ENCODE assay signal across 21 cellular contexts in the genomic region with DNA sequence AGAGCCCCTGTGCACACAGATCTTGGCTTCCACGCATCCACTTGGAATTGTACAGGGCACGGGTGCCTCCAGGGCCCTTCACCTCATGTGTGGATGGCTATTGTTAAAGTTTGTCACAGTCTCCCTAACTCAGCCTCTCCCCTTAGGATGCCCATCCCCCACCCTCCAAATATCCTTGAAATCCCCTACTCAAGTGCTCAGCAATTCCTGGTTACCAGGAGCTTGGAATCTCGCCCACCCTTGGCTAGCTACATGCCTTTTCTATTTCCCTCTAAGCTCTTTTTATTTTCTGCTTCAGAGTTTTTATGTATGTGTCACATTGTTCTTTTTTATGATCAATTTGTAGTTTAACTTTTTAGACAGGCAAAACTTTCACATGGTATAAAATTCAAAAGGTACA. TPM values are rescaled to one million over a fixed set of nuclear protein-coding genes. Genes with fewer than 3 reads are reported as not detected.
DNase-seq lines count a peak whose midpoint lies in the region; ATAC-seq, FAIRE-seq and TF ChIP-seq lines count a peak whose summit lies in the region.
"Had no signal": no experiment of that assay in that cellular context is flagged by ENCODE, and none has a peak within 500 bp of the region (broad histone marks: within the 10 kb centered on the region; RNA-seq: fewer than 3 reads in every experiment).

No MANE protein-coding gene starts in this region.

- H3K14ac ChIP-seq in H1 (ENCODE audit: insufficient read length): no peak overlapping the region

- no peaks in the 10 kb centered on the region for H3K79me2 ChIP-seq in H1 (ENCODE audit: control insufficient read depth in 1 of 2, insufficient read depth in 2 of 2, low read length in 2 of 2)

- no peak overlapping the region for H2BK12ac ChIP-seq in H1 (ENCODE audit: low read depth, low read length)

- no peak for TF ChIP-seq EP300 in H1 (IDR thresholded peaks at IDR 0.05; ENCODE audit: borderline replicate concordance in 1 of 2, low read depth in 2 of 2, low read length in 2 of 2)

- DNase-seq in right cardiac atrium (peak in 2 of 3 donors; percentile 23 to 69), left ventricle myocardium inferior (no peak), H1 (ENCODE audit: low read depth in 1 of 2, low spot score in 2 of 2) (no peak), iPS-NIHi7 (ENCODE audit: extremely low spot score) (no peak)
- DNase-seq: CD8-positive, alpha-beta T cell; COR-L47; DMS153; DND-41; GDM1; H9 had no signal

- no peaks in the 10 kb centered on the region for H3K27me3 ChIP-seq in right cardiac atrium (ENCODE audit: control insufficient read depth, insufficient read depth)
- no peaks in the 10 kb centered on the region for H3K27me3 ChIP-seq in left ventricle myocardium inferior (ENCODE audit: low read depth)
- H3K27me3 ChIP-seq in H1 (replicated peaks in 1 of 4; ENCODE audit: control insufficient read depth in 3 of 4, extremely low read depth in 1 of 4, insufficient read depth in 3 of 4, low read length in 3 of 4): no peaks in the 10 kb centered on the region
- H3K27me3 ChIP-seq in neuron (ENCODE audit: insufficient read depth, low read length): no peaks in the 10 kb centered on the region

- H3K79me1 ChIP-seq in H1 (ENCODE audit: low read depth, low read length): no peaks in the 10 kb centered on the region

- FAIRE-seq in H1 (lab: Jason Lieb, UNC): no peak
- FAIRE-seq: D721Med, GM12892, GM19239 had no signal

- H3K4me1 ChIP-seq in right cardiac atrium (ENCODE audit: control insufficient read depth, insufficient read depth, low read length): no peaks in the 10 kb centered on the region
- H3K4me1 ChIP-seq in left ventricle myocardium inferior: no peaks in the 10 kb centered on the region
- peaks cover 0 to 3% (median 1%) of the 10 kb centered on the region in 4 experiments; a peak in 1 of 7 replicates for H3K4me1 ChIP-seq in H1 (replicated peaks in 1 of 4; ENCODE audit: control insufficient read depth in 3 of 4, insufficient read depth in 4 of 4, low read length in 3 of 4)
- H3K4me1 ChIP-seq in neuron (ENCODE audit: insufficient read depth, low read length): peaks cover 9% of the 10 kb centered on the region

- no peak overlapping the region for H3K9ac ChIP-seq in H1 (replicated peaks in 1 of 4; ENCODE audit: extremely low read depth in 1 of 4, low read depth in 3 of 4, low read length in 3 of 4)

- H3K18ac ChIP-seq in H1 (ENCODE audit: extremely low read depth, low read length): no peak overlapping the region

- peak overlapping the region; percentile 43; the same call in 1 of the 2 replicates for H2AFZ ChIP-seq in H1 (ENCODE audit: low read length)
- peak overlapping the region; percentile 18 for H2AFZ ChIP-seq in neuron (ENCODE audit: low read depth, low read length)

- no peak overlapping the region for H4K5ac ChIP-seq in H1 (ENCODE audit: insufficient read length, low read depth, low read length)

- H3K4me3 ChIP-seq in right cardiac atrium (ENCODE audit: low read length) (no peak overlapping the region), left ventricle myocardium inferior (no peak overlapping the region), H1 (ENCODE audit: extremely low read depth in 1 of 4, insufficient read depth in 2 of 4, low read depth in 3 of 4, low read length in 4 of 4) (no peak overlapping the region), neuron (ENCODE audit: low read length) (no peak overlapping the region)

- H3K27ac ChIP-seq in right cardiac atrium (ENCODE audit: low read length): no peak overlapping the region
- H3K27ac ChIP-seq in left ventricle myocardium inferior (replicated peaks): no peak overlapping the region
- H3K27ac ChIP-seq in H1 (ENCODE audit: low read depth, low read length): no peak overlapping the region
- H3K27ac ChIP-seq: 22Rv1 had no signal

- H4K91ac ChIP-seq in H1 (replicated peaks; ENCODE audit: insufficient read length, low read length): no peak overlapping the region

- ATAC-seq in right cardiac atrium: no peak
- no peak for ATAC-seq in GM19463 (IDR thresholded peaks at IDR 0.05; ENCODE audit: unreplicated experiment)
- no peak for ATAC-seq in HG02798 (IDR thresholded peaks at IDR 0.05; ENCODE audit: poor library complexity, unreplicated experiment)
- ATAC-seq: CD8-positive, alpha-beta T cell had no signal

- H3K23me2 ChIP-seq in H1 (ENCODE audit: low read depth, low read length): no peaks in the 10 kb centered on the region

- no peak overlapping the region for H2BK20ac ChIP-seq in H1 (ENCODE audit: low read length)

- H3K36me3 ChIP-seq in left ventricle myocardium inferior (no peaks in the 10 kb centered on the region), H1 (ENCODE audit: control insufficient read depth in 2 of 4, insufficient read depth in 4 of 4, low read length in 3 of 4) (no peaks in the 10 kb centered on the region), neuron (ENCODE audit: insufficient read depth, low read length) (no peaks in the 10 kb centered on the region)

- H2BK15ac ChIP-seq in H1 (ENCODE audit: low read length): no peak overlapping the region

- no peak overlapping the region for H2BK120ac ChIP-seq in H1 (replicated peaks; ENCODE audit: low read depth, low read length)

- H4K20me1 ChIP-seq in H1 (replicated peaks in 1 of 2; ENCODE audit: control insufficient read depth in 1 of 2, insufficient read depth in 2 of 2, low read length in 2 of 2): no peaks in the 10 kb centered on the region

- H2AK5ac ChIP-seq in H1 (ENCODE audit: low read depth, low read length): no peak overlapping the region

- TF ChIP-seq CTCF in left ventricle myocardium inferior (IDR thresholded peaks at IDR 0.05; ENCODE audit: borderline replicate concordance): no peak
- TF ChIP-seq CTCF in H1 (IDR thresholded peaks at IDR 0.05; ENCODE audit: control extremely low read depth in 1 of 3, insufficient read depth in 1 of 3, low read depth in 1 of 3, low read length in 3 of 3): no peak

- TF ChIP-seq RAD21 in H1 (IDR thresholded peaks at IDR 0.05 in 1 of 2, conservative IDR thresholded peaks at IDR 0.05 in 1 of 2; ENCODE audit: low read depth in 2 of 2, low read length in 2 of 2): no peak

- intact Hi-C loops in right cardiac atrium (cut with DNase I) (no loop called here), left ventricle myocardium inferior (cut with micrococcal nuclease) (no loop called here)

- H2BK5ac ChIP-seq in H1 (ENCODE audit: low read depth, low read length): no peak overlapping the region

- TF ChIP-seq POLR2A in H1 (IDR thresholded peaks at IDR 0.05; ENCODE audit: control extremely low read depth in 1 of 2, low read depth in 2 of 2, low read length in 2 of 2): no peak

- H3K23ac ChIP-seq in H1 (ENCODE audit: insufficient read length): no peak overlapping the region

- POLR2A ChIA-PET in H1 (lab: Charles Lee; ENCODE audit: partially characterized antibody): interaction anchor here (0.9 kb wide), 1 partner anchor 25 kb away, joined by 3 read pairs; no protein-coding TSS in a partner anchor

- H3K56ac ChIP-seq in H1 (replicated peaks; ENCODE audit: insufficient read length, low read depth, low read length): no peak overlapping the region

- H3K9me3 ChIP-seq in right cardiac atrium (ENCODE audit: control insufficient read depth, low read length): no peaks in the 10 kb centered on the region
- no peaks in the 10 kb centered on the region for H3K9me3 ChIP-seq in left ventricle myocardium inferior (replicated peaks)
- no peaks in the 10 kb centered on the region for H3K9me3 ChIP-seq in H1 (ENCODE audit: insufficient read depth in 2 of 2, low read depth in 1 of 2, low read length in 1 of 2)
- no peaks in the 10 kb centered on the region for H3K9me3 ChIP-seq in neuron (ENCODE audit: low read length)

- no peak overlapping the region for H3K4ac ChIP-seq in H1 (replicated peaks; ENCODE audit: insufficient read length, low read depth, low read length)

- CTCF ChIA-PET in H1 (lab: Charles Lee; ENCODE audit: partially characterized antibody): interaction anchor here (0.8 to 1.9 kb wide), 11 partner anchors 12 to 231 kb away, joined by 3 to 12 read pairs (median 4); no protein-coding TSS in a partner anchor

- no peak overlapping the region for H4K8ac ChIP-seq in H1 (ENCODE audit: extremely low read depth, insufficient read depth, low read length)

- WGBS in right cardiac atrium: 62% methylated on average over 3 of the region's 3 CpGs
- WGBS in H1 (ENCODE audit: extremely low coverage in 1 of 2, insufficient coverage in 1 of 2, insufficient read length in 1 of 2, insufficient replicate concordance in 2 of 2, low coverage in 1 of 2, low lambda C conversion rate in 2 of 2, missing lambda C conversion rate in 1 of 2), 2 experiments: 84% methylated on average over 3 of the region's 3 CpGs; no CpG with 5 or more reads in 1 of the 2 experiments

- H3K4me2 ChIP-seq in H1 (ENCODE audit: insufficient read depth in 1 of 2, low read depth in 2 of 2, low read length in 2 of 2): no peak overlapping the region

TF ChIP-seq in H1, 55 proteins besides CTCF, POLR2A, EP300 and RAD21 (continues in another document):
- TF ChIP-seq, protein P1, sequence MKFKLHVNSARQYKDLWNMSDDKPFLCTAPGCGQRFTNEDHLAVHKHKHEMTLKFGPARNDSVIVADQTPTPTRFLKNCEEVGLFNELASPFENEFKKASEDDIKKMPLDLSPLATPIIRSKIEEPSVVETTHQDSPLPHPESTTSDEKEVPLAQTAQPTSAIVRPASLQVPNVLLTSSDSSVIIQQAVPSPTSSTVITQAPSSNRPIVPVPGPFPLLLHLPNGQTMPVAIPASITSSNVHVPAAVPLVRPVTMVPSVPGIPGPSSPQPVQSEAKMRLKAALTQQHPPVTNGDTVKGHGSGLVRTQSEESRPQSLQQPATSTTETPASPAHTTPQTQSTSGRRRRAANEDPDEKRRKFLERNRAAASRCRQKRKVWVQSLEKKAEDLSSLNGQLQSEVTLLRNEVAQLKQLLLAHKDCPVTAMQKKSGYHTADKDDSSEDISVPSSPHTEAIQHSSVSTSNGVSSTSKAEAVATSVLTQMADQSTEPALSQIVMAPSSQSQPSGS (IDR thresholded peaks at IDR 0.05; ENCODE audit: low read length): no peak
- no peak for TF ChIP-seq JUN (IDR thresholded peaks at IDR 0.05; ENCODE audit: low read depth, low read length)

RNA-seq across cellular contexts. Expression of a gene that starts 13.0 kb away (rescaled TPM):
- total RNA-seq in right cardiac atrium: 1 to 10 TPM in 1 of 4 donors, under 1 TPM in 2, not detected in 1; 0.17 to 2.0 (median 0.32) TPM
- polyA plus RNA-seq in right cardiac atrium: 0.48 TPM
- total RNA-seq in left ventricle myocardium inferior: not detected
- total RNA-seq in H1 (2021; fragmentation: NEBNext Ultra II Directional; extraction: Animal tissue kit (Norgen Biotek cat#: 25700)): not detected in 2 replicates
- not detected in 2 replicates for polyA plus RNA-seq in H1 (2011; rRNA removed)
- polyA plus RNA-seq in H1 (2011; cell fraction: cytosol; rRNA removed): not detected
- polyA plus RNA-seq in H1 (2011; cell fraction: nucleus; rRNA removed): not detected
- polyA plus RNA-seq in H1 (2012, experiment 1 of 2): not detected in 4 replicates
- not detected for polyA plus RNA-seq in H1 (2012, experiment 2 of 2)
- polyA plus RNA-seq in H1 (2013, experiment 1 of 2): not detected
- not detected for polyA plus RNA-seq in H1 (2013, experiment 2 of 2)
- polyA minus RNA-seq in H1 (2011; rRNA and poly(A)+ RNA removed): not detected in 2 replicates
- not detected for polyA minus RNA-seq in H1 (2011; cell fraction: cytosol; rRNA and poly(A)+ RNA removed)
- not detected for polyA minus RNA-seq in H1 (2011; cell fraction: nucleus; rRNA and poly(A)+ RNA removed)
- total RNA-seq: A673; CD8-positive, alpha-beta T cell; H9; HT1080 had no signal
- polyA plus RNA-seq: BJ, CD14-positive monocyte had no signal

Comparison
In these comparisons a context has a peak if more than half of its experiments do, and no peak if none do; other contexts are left out.
1. DNase-seq: peak in right cardiac atrium (2 of 3); none in left ventricle myocardium inferior (single experiment), H1 (0 of 2) and iPS-NIHi7 (single experiment).